In genomic region chr11:75719639-75720239, GRCh38 we compare ENCODE assay signal across 15 cellular contexts. TPM values are rescaled to one million over a fixed set of nuclear protein-coding genes. Genes with fewer than 3 reads are reported as not detected.
"Had no signal": no experiment of that assay in that cellular context is flagged by ENCODE, and none has a peak within 500 bp of the region (broad histone marks: within the 10 kb centered on the region; RNA-seq: fewer than 3 reads in every experiment).

No MANE protein-coding gene starts in this region.

- H3K27ac ChIP-seq: suprapubic skin, upper lobe of right lung had no signal

- H3K36me3 ChIP-seq: suprapubic skin, upper lobe of right lung had no signal

- DNase-seq: activated CD4-positive, alpha-beta T cell treated with anti-CD3 and anti-CD28 coated beads, Interleukin-2, amount 10 ng/mL, durations not matched to agents 7 days and 5 days; activated T-cell treated with anti-CD3 and anti-CD28 coated beads, Interleukin-2, amount 50 U/mL, for 1 hour; amniotic stem cell; dermis blood vessel endothelial cell; hippocampal formation; mesenchymal stem cell; right cardiac atrium; stimulated activated CD4-positive, alpha-beta T cell treated with anti-CD3 and anti-CD28 coated beads, Interleukin-1b, Interleukin-23, amount 100 ng/mL, for 48 hours; stimulated activated naive CD4-positive, alpha-beta T cell treated with Interleukin-2 at 50 U/mL for 16 hours; T-helper 9 cell; upper lobe of right lung had no signal

- H3K4me3 ChIP-seq: suprapubic skin, upper lobe of right lung had no signal

- H3K4me1 ChIP-seq: upper lobe of right lung had no signal

- ATAC-seq: activated naive CD4-positive, alpha-beta T cell treated with anti-CD3 and anti-CD28 coated beads, Interleukin-2, amount 50 U/mL, for 72 hours; right cardiac atrium; upper lobe of right lung had no signal

- H3K27me3 ChIP-seq: suprapubic skin, upper lobe of right lung had no signal

- H3K9me3 ChIP-seq: suprapubic skin, upper lobe of right lung had no signal

RNA-seq across cellular contexts. Expression of gene MOGAT2, which starts 2.1 kb away (rescaled TPM):
- total RNA-seq: activated CD4-positive, alpha-beta T cell treated with anti-CD3 and anti-CD28 coated beads, Interleukin-2, amount 10 ng/mL, durations not matched to agents 7 days and 5 days; activated CD8-positive, alpha-beta memory T cell treated with anti-CD3 and anti-CD28 coated beads for 36 hours; activated naive CD4-positive, alpha-beta T cell treated with anti-CD3 and anti-CD28 coated beads, Interleukin-2, amount 50 U/mL, for 72 hours; dermis blood vessel endothelial cell; myocyte; upper lobe of right lung had no signal
